In genomic region chr22:46473896-46474557, GRCh38 we compare ENCODE assay signal across 1 cellular context.
TF ChIP-seq lines count a peak whose summit lies in the region.

No MANE protein-coding gene starts in this region.

TF ChIP-seq in HepG2, 621 proteins besides CTCF, POLR2A, EP300 and RAD21 (continued from another document and continues in another):
- TF ChIP-seq, protein P1, sequence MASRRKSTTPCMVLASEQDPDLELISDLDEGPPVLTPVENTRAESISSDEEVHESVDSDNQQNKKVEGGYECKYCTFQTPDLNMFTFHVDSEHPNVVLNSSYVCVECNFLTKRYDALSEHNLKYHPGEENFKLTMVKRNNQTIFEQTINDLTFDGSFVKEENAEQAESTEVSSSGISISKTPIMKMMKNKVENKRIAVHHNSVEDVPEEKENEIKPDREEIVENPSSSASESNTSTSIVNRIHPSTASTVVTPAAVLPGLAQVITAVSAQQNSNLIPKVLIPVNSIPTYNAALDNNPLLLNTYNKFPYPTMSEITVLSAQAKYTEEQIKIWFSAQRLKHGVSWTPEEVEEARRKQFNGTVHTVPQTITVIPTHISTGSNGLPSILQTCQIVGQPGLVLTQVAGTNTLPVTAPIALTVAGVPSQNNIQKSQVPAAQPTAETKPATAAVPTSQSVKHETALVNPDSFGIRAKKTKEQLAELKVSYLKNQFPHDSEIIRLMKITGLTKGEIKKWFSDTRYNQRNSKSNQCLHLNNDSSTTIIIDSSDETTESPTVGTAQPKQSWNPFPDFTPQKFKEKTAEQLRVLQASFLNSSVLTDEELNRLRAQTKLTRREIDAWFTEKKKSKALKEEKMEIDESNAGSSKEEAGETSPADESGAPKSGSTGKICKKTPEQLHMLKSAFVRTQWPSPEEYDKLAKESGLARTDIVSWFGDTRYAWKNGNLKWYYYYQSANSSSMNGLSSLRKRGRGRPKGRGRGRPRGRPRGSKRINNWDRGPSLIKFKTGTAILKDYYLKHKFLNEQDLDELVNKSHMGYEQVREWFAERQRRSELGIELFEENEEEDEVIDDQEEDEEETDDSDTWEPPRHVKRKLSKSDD (CRISPR knock-in tag; IDR thresholded peaks at IDR 0.05; ENCODE audit: low read depth): no peak
- TF ChIP-seq, protein P2, sequence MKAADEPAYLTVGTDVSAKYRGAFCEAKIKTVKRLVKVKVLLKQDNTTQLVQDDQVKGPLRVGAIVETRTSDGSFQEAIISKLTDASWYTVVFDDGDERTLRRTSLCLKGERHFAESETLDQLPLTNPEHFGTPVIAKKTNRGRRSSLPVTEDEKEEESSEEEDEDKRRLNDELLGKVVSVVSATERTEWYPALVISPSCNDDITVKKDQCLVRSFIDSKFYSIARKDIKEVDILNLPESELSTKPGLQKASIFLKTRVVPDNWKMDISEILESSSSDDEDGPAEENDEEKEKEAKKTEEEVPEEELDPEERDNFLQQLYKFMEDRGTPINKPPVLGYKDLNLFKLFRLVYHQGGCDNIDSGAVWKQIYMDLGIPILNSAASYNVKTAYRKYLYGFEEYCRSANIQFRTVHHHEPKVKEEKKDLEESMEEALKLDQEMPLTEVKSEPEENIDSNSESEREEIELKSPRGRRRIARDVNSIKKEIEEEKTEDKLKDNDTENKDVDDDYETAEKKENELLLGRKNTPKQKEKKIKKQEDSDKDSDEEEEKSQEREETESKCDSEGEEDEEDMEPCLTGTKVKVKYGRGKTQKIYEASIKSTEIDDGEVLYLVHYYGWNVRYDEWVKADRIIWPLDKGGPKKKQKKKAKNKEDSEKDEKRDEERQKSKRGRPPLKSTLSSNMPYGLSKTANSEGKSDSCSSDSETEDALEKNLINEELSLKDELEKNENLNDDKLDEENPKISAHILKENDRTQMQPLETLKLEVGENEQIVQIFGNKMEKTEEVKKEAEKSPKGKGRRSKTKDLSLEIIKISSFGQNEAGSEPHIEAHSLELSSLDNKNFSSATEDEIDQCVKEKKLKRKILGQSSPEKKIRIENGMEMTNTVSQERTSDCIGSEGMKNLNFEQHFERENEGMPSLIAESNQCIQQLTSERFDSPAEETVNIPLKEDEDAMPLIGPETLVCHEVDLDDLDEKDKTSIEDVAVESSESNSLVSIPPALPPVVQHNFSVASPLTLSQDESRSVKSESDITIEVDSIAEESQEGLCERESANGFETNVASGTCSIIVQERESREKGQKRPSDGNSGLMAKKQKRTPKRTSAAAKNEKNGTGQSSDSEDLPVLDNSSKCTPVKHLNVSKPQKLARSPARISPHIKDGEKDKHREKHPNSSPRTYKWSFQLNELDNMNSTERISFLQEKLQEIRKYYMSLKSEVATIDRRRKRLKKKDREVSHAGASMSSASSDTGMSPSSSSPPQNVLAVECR (CRISPR knock-in tag; IDR thresholded peaks at IDR 0.05; ENCODE audit: borderline replicate concordance): peak; percentile 48; the same call in 1 of the 2 replicates
- TF ChIP-seq NCOR1 (IDR thresholded peaks at IDR 0.05; ENCODE audit: borderline replicate concordance, low read length) (no peak), ZNF468 (CRISPR knock-in tag; IDR thresholded peaks at IDR 0.05) (no peak), SKI (IDR thresholded peaks at IDR 0.05; ENCODE audit: partially characterized antibody) (no peak), MATR3 (CRISPR knock-in tag; IDR thresholded peaks at IDR 0.05) (no peak), ZNF460 (CRISPR knock-in tag; IDR thresholded peaks at IDR 0.05; ENCODE audit: borderline replicate concordance) (no peak), ZNF350 (CRISPR knock-in tag; IDR thresholded peaks at IDR 0.05; ENCODE audit: borderline replicate concordance, low read depth) (peak; percentile 24; the same call in 1 of the 2 replicates), ZBTB7B (CRISPR knock-in tag; IDR thresholded peaks at IDR 0.05) (no peak), NR3C1 (CRISPR knock-in tag; IDR thresholded peaks at IDR 0.05) (no peak), FOXP1 (IDR thresholded peaks at IDR 0.05) (no peak), FOXP1 (CRISPR knock-in tag; IDR thresholded peaks at IDR 0.05) (no peak), NFYB (CRISPR knock-in tag; IDR thresholded peaks at IDR 0.05) (no peak), HNRNPH1 (optimal IDR thresholded peaks at IDR 0.05; ENCODE audit: low read depth, low read length) (no peak), TMF1 (CRISPR knock-in tag; IDR thresholded peaks at IDR 0.05; ENCODE audit: low read depth) (0 out of 2 replicates have a peak, but pooled peaks have one; percentile 43), ZBTB10 (CRISPR knock-in tag; IDR thresholded peaks at IDR 0.05; ENCODE audit: borderline replicate concordance) (no peak), ZNF780A (CRISPR knock-in tag; IDR thresholded peaks at IDR 0.05) (no peak), HNF4G (IDR thresholded peaks at IDR 0.05; ENCODE audit: borderline replicate concordance, low read depth, low read length) (peak; percentile 63), HNF4G (CRISPR knock-in tag; IDR thresholded peaks at IDR 0.05; ENCODE audit: borderline replicate concordance, low read depth) (peak; percentile 55; the same call in 1 of the 2 replicates), KDM5B (CRISPR knock-in tag; IDR thresholded peaks at IDR 0.05; ENCODE audit: borderline replicate concordance) (peak; percentile 88; the same call in 1 of the 2 replicates), FOSL2 (CRISPR knock-in tag; IDR thresholded peaks at IDR 0.05) (0 out of 2 replicates have a peak, but pooled peaks have one; percentile 28), ZNF557 (CRISPR knock-in tag; IDR thresholded peaks at IDR 0.05) (no peak), ZNF143 (CRISPR knock-in tag; IDR thresholded peaks at IDR 0.05) (no peak), ZFP90 (CRISPR knock-in tag; IDR thresholded peaks at IDR 0.05; ENCODE audit: borderline replicate concordance) (no peak), SMC3 (IDR thresholded peaks at IDR 0.05; ENCODE audit: low read length) (no peak), MLXIP (CRISPR knock-in tag; IDR thresholded peaks at IDR 0.05; ENCODE audit: borderline replicate concordance) (peak; percentile 92), XBP1 (CRISPR knock-in tag; IDR thresholded peaks at IDR 0.05) (0 out of 2 replicates have a peak, but pooled peaks have one; percentile 69), ZFP36 (IDR thresholded peaks at IDR 0.05; ENCODE audit: borderline replicate concordance, low read depth, low read length, partially characterized antibody) (no peak), DMAP1 (CRISPR knock-in tag; IDR thresholded peaks at IDR 0.05) (no peak), SMAD3 (CRISPR knock-in tag; IDR thresholded peaks at IDR 0.05) (0 out of 2 replicates have a peak, but pooled peaks have one; percentile 54), GPN1 (CRISPR knock-in tag; IDR thresholded peaks at IDR 0.05; ENCODE audit: borderline replicate concordance) (no peak), PBX3 (CRISPR knock-in tag; IDR thresholded peaks at IDR 0.05; ENCODE audit: borderline replicate concordance) (no peak), EED (CRISPR knock-in tag; IDR thresholded peaks at IDR 0.05) (no peak; the same call in 1 of the 2 replicates), MEF2D (CRISPR knock-in tag; IDR thresholded peaks at IDR 0.05) (peak; percentile 75), ZNF879 (CRISPR knock-in tag; IDR thresholded peaks at IDR 0.05) (no peak), ZSCAN21 (CRISPR knock-in tag; IDR thresholded peaks at IDR 0.05; ENCODE audit: borderline replicate concordance) (no peak), DR1 (CRISPR knock-in tag; IDR thresholded peaks at IDR 0.05) (no peak), PAF1 (CRISPR knock-in tag; IDR thresholded peaks at IDR 0.05) (no peak), ZFYVE20 (CRISPR knock-in tag; IDR thresholded peaks at IDR 0.05; ENCODE audit: borderline replicate concordance, low read depth) (no peak), ZNF446 (CRISPR knock-in tag; IDR thresholded peaks at IDR 0.05) (no peak), KDM6A (CRISPR knock-in tag; IDR thresholded peaks at IDR 0.05; ENCODE audit: low read depth) (no peak), PLRG1 (conservative IDR thresholded peaks at IDR 0.05) (no peak), ZNF180 (CRISPR knock-in tag; IDR thresholded peaks at IDR 0.05; ENCODE audit: borderline replicate concordance, low read depth) (no peak), NFIC (IDR thresholded peaks at IDR 0.05; ENCODE audit: low read length) (no peak), GATAD2A (CRISPR knock-in tag; IDR thresholded peaks at IDR 0.05) (peak; percentile 79), ELF1 (CRISPR knock-in tag; IDR thresholded peaks at IDR 0.05) (no peak; the same call in 1 of the 2 replicates), NFE2 (CRISPR knock-in tag; IDR thresholded peaks at IDR 0.05) (no peak), ZNF335 (CRISPR knock-in tag; IDR thresholded peaks at IDR 0.05) (no peak), ZNF337 (CRISPR knock-in tag; IDR thresholded peaks at IDR 0.05; ENCODE audit: borderline replicate concordance, low read depth) (no peak), TSC22D2 (CRISPR knock-in tag; IDR thresholded peaks at IDR 0.05; ENCODE audit: borderline replicate concordance) (no peak), HHEX (CRISPR knock-in tag; IDR thresholded peaks at IDR 0.05) (no peak), SIX1 (CRISPR knock-in tag; IDR thresholded peaks at IDR 0.05; ENCODE audit: borderline replicate concordance) (no peak), WIZ (CRISPR knock-in tag; IDR thresholded peaks at IDR 0.05) (no peak)
- TF ChIP-seq, protein P3, sequence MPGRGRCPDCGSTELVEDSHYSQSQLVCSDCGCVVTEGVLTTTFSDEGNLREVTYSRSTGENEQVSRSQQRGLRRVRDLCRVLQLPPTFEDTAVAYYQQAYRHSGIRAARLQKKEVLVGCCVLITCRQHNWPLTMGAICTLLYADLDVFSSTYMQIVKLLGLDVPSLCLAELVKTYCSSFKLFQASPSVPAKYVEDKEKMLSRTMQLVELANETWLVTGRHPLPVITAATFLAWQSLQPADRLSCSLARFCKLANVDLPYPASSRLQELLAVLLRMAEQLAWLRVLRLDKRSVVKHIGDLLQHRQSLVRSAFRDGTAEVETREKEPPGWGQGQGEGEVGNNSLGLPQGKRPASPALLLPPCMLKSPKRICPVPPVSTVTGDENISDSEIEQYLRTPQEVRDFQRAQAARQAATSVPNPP (CRISPR knock-in tag; IDR thresholded peaks at IDR 0.05): no peak
- TF ChIP-seq, protein P4, sequence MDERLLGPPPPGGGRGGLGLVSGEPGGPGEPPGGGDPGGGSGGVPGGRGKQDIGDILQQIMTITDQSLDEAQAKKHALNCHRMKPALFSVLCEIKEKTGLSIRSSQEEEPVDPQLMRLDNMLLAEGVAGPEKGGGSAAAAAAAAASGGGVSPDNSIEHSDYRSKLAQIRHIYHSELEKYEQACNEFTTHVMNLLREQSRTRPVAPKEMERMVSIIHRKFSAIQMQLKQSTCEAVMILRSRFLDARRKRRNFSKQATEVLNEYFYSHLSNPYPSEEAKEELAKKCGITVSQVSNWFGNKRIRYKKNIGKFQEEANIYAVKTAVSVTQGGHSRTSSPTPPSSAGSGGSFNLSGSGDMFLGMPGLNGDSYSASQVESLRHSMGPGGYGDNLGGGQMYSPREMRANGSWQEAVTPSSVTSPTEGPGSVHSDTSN (CRISPR knock-in tag; IDR thresholded peaks at IDR 0.05): no peak
- TF ChIP-seq, protein P5, sequence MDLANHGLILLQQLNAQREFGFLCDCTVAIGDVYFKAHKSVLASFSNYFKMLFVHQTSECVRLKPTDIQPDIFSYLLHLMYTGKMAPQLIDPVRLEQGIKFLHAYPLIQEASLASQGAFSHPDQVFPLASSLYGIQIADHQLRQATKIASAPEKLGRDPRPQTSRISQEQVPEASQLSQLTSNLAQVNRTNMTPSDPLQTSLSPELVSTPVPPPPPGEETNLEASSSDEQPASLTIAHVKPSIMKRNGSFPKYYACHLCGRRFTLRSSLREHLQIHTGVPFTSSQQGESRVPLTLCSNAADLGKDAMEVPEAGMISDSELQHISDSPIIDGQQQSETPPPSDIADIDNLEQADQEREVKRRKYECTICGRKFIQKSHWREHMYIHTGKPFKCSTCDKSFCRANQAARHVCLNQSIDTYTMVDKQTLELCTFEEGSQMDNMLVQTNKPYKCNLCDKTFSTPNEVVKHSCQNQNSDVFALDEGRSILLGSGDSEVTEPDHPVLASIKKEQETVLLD (CRISPR knock-in tag; IDR thresholded peaks at IDR 0.05; ENCODE audit: low read depth): no peak
